10 cellular contexts compared by ENCODE assay signal in the genomic region with DNA sequence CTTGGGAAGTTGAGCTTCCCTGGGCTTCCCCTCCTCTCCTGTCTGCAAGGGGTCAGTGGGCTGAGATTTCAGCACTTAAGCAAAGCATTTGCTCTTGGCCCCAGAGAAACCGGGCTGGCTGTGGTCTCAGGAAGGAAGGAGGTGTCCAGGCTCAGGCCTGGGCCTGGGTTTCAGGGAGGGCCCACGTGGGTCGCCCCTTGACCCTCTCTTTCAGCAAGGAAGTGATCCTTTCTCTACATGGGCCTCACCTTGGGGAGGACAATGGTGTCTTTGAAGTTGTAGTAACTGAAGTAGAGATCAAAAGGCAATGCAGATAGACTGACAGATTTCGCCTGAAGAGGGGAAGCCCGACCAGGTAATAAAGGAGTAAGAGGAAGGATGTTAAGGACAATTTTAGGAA. TPM values are rescaled to one million over a fixed set of nuclear protein-coding genes. Genes with fewer than 3 reads are reported as not detected.
DNase-seq lines count a peak whose midpoint lies in the region; ATAC-seq, FAIRE-seq and TF ChIP-seq lines count a peak whose summit lies in the region.
"Had no signal": no experiment of that assay in that cellular context is flagged by ENCODE, and none has a peak within 500 bp of the region (broad histone marks: within the 10 kb centered on the region; RNA-seq: fewer than 3 reads in every experiment).

No MANE protein-coding gene starts in this region.

- no peak for ATAC-seq in natural killer cell
- no peak for ATAC-seq in HG02678 (IDR thresholded peaks at IDR 0.05; ENCODE audit: unreplicated experiment)
- no peak for ATAC-seq in HG02970 (IDR thresholded peaks at IDR 0.05; ENCODE audit: low FRiP score, unreplicated experiment)
- no peak for ATAC-seq in GM23338

- TF ChIP-seq POLR2A in GM12891 (IDR thresholded peaks at IDR 0.05; ENCODE audit: low read depth, low read length), result no peak

- H3K36me3 Mint-ChIP-seq in activated CD4-positive, alpha-beta memory T cell treated with anti-CD3 and anti-CD28 coated beads, Interleukin-2, amount 10 ng/mL, durations not matched to agents 7 days and 5 days (ENCODE audit: low read depth), result peaks cover 44% of the 10 kb centered on the region
- H3K36me3 Mint-ChIP-seq in natural killer cell (no peaks in the 10 kb centered on the region), GM23338 (ENCODE audit: low read depth) (no peaks in the 10 kb centered on the region)

- peak overlapping the region; percentile 81 for H3K27ac Mint-ChIP-seq in activated CD4-positive, alpha-beta memory T cell treated with anti-CD3 and anti-CD28 coated beads, Interleukin-2, amount 10 ng/mL, durations not matched to agents 7 days and 5 days
- peak overlapping the region; percentile 86 to 95 for H3K27ac Mint-ChIP-seq in natural killer cell
- H3K27ac Mint-ChIP-seq in GM23338, result no peak overlapping the region

- no peak overlapping the region for H3K4me2 ChIP-seq in GM23338

- peak overlapping the region; percentile 87 for H3K4me3 Mint-ChIP-seq in activated CD4-positive, alpha-beta memory T cell treated with anti-CD3 and anti-CD28 coated beads, Interleukin-2, amount 10 ng/mL, durations not matched to agents 7 days and 5 days
- H3K4me3 Mint-ChIP-seq in natural killer cell (peak overlapping the region; percentile 64), GM23338 (no peak overlapping the region)

- TF ChIP-seq CTCF in GM20000 (IDR thresholded peaks at IDR 0.05; ENCODE audit: extremely low read depth, missing control alignments), result no peak
- TF ChIP-seq CTCF in natural killer cell (IDR thresholded peaks at IDR 0.05), result no peak
- no peak for TF ChIP-seq CTCF in GM23338 (conservative IDR thresholded peaks at IDR 0.05; ENCODE audit: low read depth in 2 of 2)

- no peak overlapping the region for H3K27ac ChIP-seq in GM23338 (ENCODE audit: low read depth)

- H3K9me3 Mint-ChIP-seq in activated CD4-positive, alpha-beta memory T cell treated with anti-CD3 and anti-CD28 coated beads, Interleukin-2, amount 10 ng/mL, durations not matched to agents 7 days and 5 days, result peaks cover 1% of the 10 kb centered on the region
- H3K9me3 Mint-ChIP-seq in natural killer cell, result no peaks in the 10 kb centered on the region
- no peaks in the 10 kb centered on the region for H3K9me3 Mint-ChIP-seq in GM23338

- H3K79me2 ChIP-seq in GM23338 (replicated peaks; ENCODE audit: insufficient read depth), result no peaks in the 10 kb centered on the region

- peaks cover 19% of the 10 kb centered on the region for H3K27me3 ChIP-seq in GM23338 (ENCODE audit: insufficient read depth)

- H3K9me2 ChIP-seq in GM23338 (ENCODE audit: insufficient read depth), result no peaks in the 10 kb centered on the region

- H3K4me3 ChIP-seq in GM23338, result no peak overlapping the region

- CTCF ChIA-PET in activated CD4-positive, alpha-beta memory T cell treated with anti-CD3 and anti-CD28 coated beads, Interleukin-2, amount 10 ng/mL, durations not matched to agents 7 days and 5 days (lab: Charles Lee), result interaction anchor here (0.7 to 1.5 kb wide), 10 partner anchors 9 to 110 kb away, joined by 3 to 7 read pairs (median 4); a partner anchor contains a TSS

- no peaks in the 10 kb centered on the region for H3K36me3 ChIP-seq in GM23338 (ENCODE audit: insufficient read depth)

- H3K4me1 Mint-ChIP-seq in activated CD4-positive, alpha-beta memory T cell treated with anti-CD3 and anti-CD28 coated beads, Interleukin-2, amount 10 ng/mL, durations not matched to agents 7 days and 5 days, result peaks cover 82% of the 10 kb centered on the region
- H3K4me1 Mint-ChIP-seq in natural killer cell, result peaks cover 45 to 53% of the 10 kb centered on the region in 2 donors
- peaks cover 3% of the 10 kb centered on the region for H3K4me1 Mint-ChIP-seq in GM23338

- H3F3A ChIP-seq in GM23338 (replicated peaks; ENCODE audit: low read depth), result no peaks in the 10 kb centered on the region

- peaks cover 3% of the 10 kb centered on the region for H3K27me3 Mint-ChIP-seq in activated CD4-positive, alpha-beta memory T cell treated with anti-CD3 and anti-CD28 coated beads, Interleukin-2, amount 10 ng/mL, durations not matched to agents 7 days and 5 days
- H3K27me3 Mint-ChIP-seq in natural killer cell (ENCODE audit: low read depth in 2 of 2), result peaks cover 0 to 19% of the 10 kb centered on the region in 2 donors
- H3K27me3 Mint-ChIP-seq in GM23338 (ENCODE audit: insufficient read depth, low read depth, poor library complexity), result peaks cover 22% of the 10 kb centered on the region

- POLR2A ChIA-PET in activated CD4-positive, alpha-beta memory T cell treated with anti-CD3 and anti-CD28 coated beads, Interleukin-2, amount 10 ng/mL, durations not matched to agents 7 days and 5 days (lab: Charles Lee), result interaction anchor here (1.0 to 8.1 kb wide), 5 partner anchors 12 to 68 kb away, joined by 3 to 164 read pairs (median 33); a partner anchor contains a TSS

- no peaks in the 10 kb centered on the region for H3K4me1 ChIP-seq in GM23338 (ENCODE audit: insufficient read depth)

- intact Hi-C loops in natural killer cell (cut with micrococcal nuclease), result no loop called here

- H2AFZ ChIP-seq in GM23338, result no peak overlapping the region

- DNase-seq in GM12891 (ENCODE audit: insufficient read length, low spot score) (no peak), GM20000 (ENCODE audit: low spot score) (peak; percentile 67), natural killer cell (no peak), midbrain (lab: John Stamatoyannopoulos, UW) (no peak), GM23338 (ENCODE audit: low spot score) (no peak)
- no peak for DNase-seq in activated CD4-positive, alpha-beta memory T cell treated with anti-CD3 and anti-CD28 coated beads, Interleukin-2, amount 10 ng/mL, durations not matched to agents 7 days and 5 days
- DNase-seq: SW 1271 had no signal

- H4K20me1 ChIP-seq in GM23338 (replicated peaks; ENCODE audit: insufficient read depth), result no peaks in the 10 kb centered on the region

- FAIRE-seq in GM12891 (lab: Jason Lieb, UNC), result no peak

TF ChIP-seq in GM12891, 5 proteins besides CTCF, POLR2A, EP300 and RAD21:
- TF ChIP-seq POLR2AphosphoS5 (IDR thresholded peaks at IDR 0.05; ENCODE audit: low read depth, low read length) (no peak), SPI1 (IDR thresholded peaks at IDR 0.05; ENCODE audit: low read depth, low read length) (peak; percentile 77), POU2F2 (IDR thresholded peaks at IDR 0.05; ENCODE audit: low read depth, low read length) (no peak)

TF ChIP-seq in GM23338, 12 proteins besides CTCF, POLR2A, EP300 and RAD21:
- TF ChIP-seq POLR2AphosphoS5 (IDR thresholded peaks at IDR 0.05; ENCODE audit: low read depth) (no peak), EZH2phosphoT487 (IDR thresholded peaks at IDR 0.05; ENCODE audit: unreplicated experiment) (no peak), STAT1 (IDR thresholded peaks at IDR 0.05; ENCODE audit: unreplicated experiment) (no peak), ZNF114 (CRISPR knock-in tag; IDR thresholded peaks at IDR 0.05) (no peak), CREB1 (CRISPR knock-in tag; IDR thresholded peaks at IDR 0.05; ENCODE audit: low read depth) (no peak), JUNB (IDR thresholded peaks at IDR 0.05; ENCODE audit: unreplicated experiment) (no peak), ZNF331 (CRISPR knock-in tag; IDR thresholded peaks at IDR 0.05; ENCODE audit: low read depth) (no peak)
- TF ChIP-seq, protein P1, sequence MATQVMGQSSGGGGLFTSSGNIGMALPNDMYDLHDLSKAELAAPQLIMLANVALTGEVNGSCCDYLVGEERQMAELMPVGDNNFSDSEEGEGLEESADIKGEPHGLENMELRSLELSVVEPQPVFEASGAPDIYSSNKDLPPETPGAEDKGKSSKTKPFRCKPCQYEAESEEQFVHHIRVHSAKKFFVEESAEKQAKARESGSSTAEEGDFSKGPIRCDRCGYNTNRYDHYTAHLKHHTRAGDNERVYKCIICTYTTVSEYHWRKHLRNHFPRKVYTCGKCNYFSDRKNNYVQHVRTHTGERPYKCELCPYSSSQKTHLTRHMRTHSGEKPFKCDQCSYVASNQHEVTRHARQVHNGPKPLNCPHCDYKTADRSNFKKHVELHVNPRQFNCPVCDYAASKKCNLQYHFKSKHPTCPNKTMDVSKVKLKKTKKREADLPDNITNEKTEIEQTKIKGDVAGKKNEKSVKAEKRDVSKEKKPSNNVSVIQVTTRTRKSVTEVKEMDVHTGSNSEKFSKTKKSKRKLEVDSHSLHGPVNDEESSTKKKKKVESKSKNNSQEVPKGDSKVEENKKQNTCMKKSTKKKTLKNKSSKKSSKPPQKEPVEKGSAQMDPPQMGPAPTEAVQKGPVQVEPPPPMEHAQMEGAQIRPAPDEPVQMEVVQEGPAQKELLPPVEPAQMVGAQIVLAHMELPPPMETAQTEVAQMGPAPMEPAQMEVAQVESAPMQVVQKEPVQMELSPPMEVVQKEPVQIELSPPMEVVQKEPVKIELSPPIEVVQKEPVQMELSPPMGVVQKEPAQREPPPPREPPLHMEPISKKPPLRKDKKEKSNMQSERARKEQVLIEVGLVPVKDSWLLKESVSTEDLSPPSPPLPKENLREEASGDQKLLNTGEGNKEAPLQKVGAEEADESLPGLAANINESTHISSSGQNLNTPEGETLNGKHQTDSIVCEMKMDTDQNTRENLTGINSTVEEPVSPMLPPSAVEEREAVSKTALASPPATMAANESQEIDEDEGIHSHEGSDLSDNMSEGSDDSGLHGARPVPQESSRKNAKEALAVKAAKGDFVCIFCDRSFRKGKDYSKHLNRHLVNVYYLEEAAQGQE (IDR thresholded peaks at IDR 0.05; ENCODE audit: unreplicated experiment), result no peak

RNA-seq across cellular contexts. Expression of a gene that starts 2.7 kb away (rescaled TPM):
- polyA plus RNA-seq in GM12891 (2012; ENCODE audit: low read depth, missing spikeins), result 9.7 TPM
- 10 to 100 TPM; 20.8 to 24.1 TPM for total RNA-seq in activated CD4-positive, alpha-beta memory T cell treated with anti-CD3 and anti-CD28 coated beads, Interleukin-2, amount 10 ng/mL, durations not matched to agents 7 days and 5 days
- 1 to 10 TPM; 2.8 to 8.6 (median 2.9) TPM for total RNA-seq in natural killer cell
- 0.66 and 3.3 TPM in 2 replicates for total RNA-seq in GM23338 (2014; rRNA removed; shearing (Covaris generic))
- polyA plus RNA-seq in GM23338 (2016; fragmentation: Nextera tagmentation; extraction: Ambion mirVana), result 0.12 and 0.27 TPM in 2 replicates

RNA-seq across cellular contexts. Expression of a gene that starts 15.0 kb away (rescaled TPM):
- 16.6 TPM for polyA plus RNA-seq in GM12891 (2012; ENCODE audit: low read depth, missing spikeins)
- 10 to 100 TPM; 94.7 to 97.7 TPM for total RNA-seq in activated CD4-positive, alpha-beta memory T cell treated with anti-CD3 and anti-CD28 coated beads, Interleukin-2, amount 10 ng/mL, durations not matched to agents 7 days and 5 days
- total RNA-seq in natural killer cell, result 10 to 100 TPM; 33.0 to 53.9 (median 51.7) TPM
- total RNA-seq in GM23338 (2014; rRNA removed; shearing (Covaris generic)), result not detected in 2 replicates
- polyA plus RNA-seq in GM23338 (2016; fragmentation: Nextera tagmentation; extraction: Ambion mirVana), result not detected in 2 replicates
- total RNA-seq: Daoy had no signal

RNA-seq across cellular contexts. Expression of a gene that starts 45.8 kb away (rescaled TPM):
- 57.1 TPM for polyA plus RNA-seq in GM12891 (2012; ENCODE audit: low read depth, missing spikeins)
- total RNA-seq in activated CD4-positive, alpha-beta memory T cell treated with anti-CD3 and anti-CD28 coated beads, Interleukin-2, amount 10 ng/mL, durations not matched to agents 7 days and 5 days, result 100 to 1,000 TPM; 235 to 254 TPM
- total RNA-seq in natural killer cell, result 100 to 1,000 TPM; 227 to 246 (median 236) TPM
- 17.4 and 30.9 TPM in 2 replicates for total RNA-seq in GM23338 (2014; rRNA removed; shearing (Covaris generic))
- 5.7 and 6.9 TPM in 2 replicates for polyA plus RNA-seq in GM23338 (2016; fragmentation: Nextera tagmentation; extraction: Ambion mirVana)

Comparison
In these comparisons a context has a peak if more than half of its experiments do, and no peak if none do; other contexts are left out.
1. RNA of a gene that starts 15.0 kb away (total RNA-seq): 94.7 to 97.7 TPM in activated CD4-positive, alpha-beta memory T cell treated with anti-CD3 and anti-CD28 coated beads, Interleukin-2, amount 10 ng/mL, durations not matched to agents 7 days and 5 days and 33.0 to 53.9 TPM in natural killer cell; not detected in GM23338; every median in the first group is over 10 times any median in the second.